In genomic region chr22:40818192-40818746, GRCh38 we compare ENCODE assay signal across 9 cellular contexts. TPM values are rescaled to one million over a fixed set of nuclear protein-coding genes. Genes with fewer than 3 reads are reported as not detected.
DNase-seq lines count a peak whose midpoint lies in the region; ATAC-seq, FAIRE-seq and TF ChIP-seq lines count a peak whose summit lies in the region.
"Had no signal": no experiment of that assay in that cellular context is flagged by ENCODE, and none has a peak within 500 bp of the region (broad histone marks: within the 10 kb centered on the region; RNA-seq: fewer than 3 reads in every experiment).

No MANE protein-coding gene starts in this region.

- H3K4me2 ChIP-seq in K562 (ENCODE audit: insufficient read depth, low read length), result peak overlapping the region; percentile 92

- TF ChIP-seq EP300 in K562 (IDR thresholded peaks at IDR 0.05; ENCODE audit: low read length), result no peak

- in situ Hi-C loops in K562 (cut with MboI), result no loop called here

- H3K36me3 ChIP-seq in CD4-positive, CD25-positive, alpha-beta regulatory T cell (ENCODE audit: control insufficient read depth, insufficient read depth, low read length), result peaks cover 2% of the 10 kb centered on the region
- peaks cover 11% of the 10 kb centered on the region; the same call in 1 of the 2 replicates for H3K36me3 ChIP-seq in HUES6 (ENCODE audit: control insufficient read depth, insufficient read depth, low read length)
- peaks cover 14% of the 10 kb centered on the region for H3K36me3 ChIP-seq in K562 (ENCODE audit: control insufficient read depth, insufficient read depth, low read length)
- H3K36me3 ChIP-seq in aorta (ENCODE audit: control insufficient read depth in 1 of 2, insufficient read depth in 2 of 2, low read length in 1 of 2), result no peaks in the 10 kb centered on the region

- H3K27me3 ChIP-seq in CD4-positive, CD25-positive, alpha-beta regulatory T cell (ENCODE audit: control insufficient read depth, insufficient read depth, low read length), result no peaks in the 10 kb centered on the region
- H3K27me3 ChIP-seq in HUES6 (ENCODE audit: control insufficient read depth, insufficient read depth, low read length) (no peaks in the 10 kb centered on the region), K562 (ENCODE audit: control insufficient read depth in 2 of 2, insufficient read depth in 2 of 2, low read length in 2 of 2) (no peaks in the 10 kb centered on the region), mononuclear cell (ENCODE audit: insufficient read depth, low read length) (no peaks in the 10 kb centered on the region), aorta (ENCODE audit: control insufficient read depth in 1 of 2, insufficient read depth in 2 of 2, low read length in 1 of 2) (no peaks in the 10 kb centered on the region)

- no peaks in the 10 kb centered on the region for H3K9me1 ChIP-seq in K562 (ENCODE audit: control insufficient read depth, insufficient read depth, low read length)

- 0% methylated on average over 2 of the region's 14 CpGs for WGBS in K562 (ENCODE audit: insufficient coverage, low coverage, missing lambda C conversion rate)
- WGBS in aorta, 2 donors, result 23 to 27% methylated on average over 12 to 14 of the region's 14 CpGs

- peaks cover 31% of the 10 kb centered on the region for H3K4me1 ChIP-seq in CD4-positive, CD25-positive, alpha-beta regulatory T cell (ENCODE audit: control insufficient read depth, insufficient read depth, low read length, poor library complexity, severe bottlenecking)
- H3K4me1 ChIP-seq in HUES6 (ENCODE audit: control insufficient read depth, insufficient read depth, low read length), result peaks cover 7% of the 10 kb centered on the region; the same call in 1 of the 2 replicates
- peaks cover 19 to 21% of the 10 kb centered on the region in 2 experiments; a peak in 4 of 5 replicates for H3K4me1 ChIP-seq in K562 (replicated peaks in 1 of 2; ENCODE audit: control insufficient read depth in 2 of 2, insufficient read depth in 2 of 2, low read length in 2 of 2)
- peaks cover 27% of the 10 kb centered on the region for H3K4me1 ChIP-seq in mononuclear cell (ENCODE audit: insufficient read depth, low read length)
- peaks cover 4 to 7% of the 10 kb centered on the region in 2 donors for H3K4me1 ChIP-seq in aorta (ENCODE audit: control insufficient read depth in 1 of 2, insufficient read depth in 2 of 2, low read length in 2 of 2)

- H3K4me3 Mint-ChIP-seq in CD4-positive, CD25-positive, alpha-beta regulatory T cell, result peak overlapping the region; percentile 95 to 99 (median 98)

- H3K27me3 Mint-ChIP-seq in CD4-positive, CD25-positive, alpha-beta regulatory T cell, result no peaks in the 10 kb centered on the region

- FAIRE-seq in K562 (lab: Jason Lieb, UNC), result no peak

- no peaks in the 10 kb centered on the region for H4K20me1 ChIP-seq in K562 (replicated peaks; ENCODE audit: control insufficient read depth, insufficient read depth, low read length)

- POLR2A ChIA-PET in K562 (lab: Yijun Ruan, JAX), result interaction anchor here (0.6 to 0.7 kb wide), 2 partner anchors 305 to 318 kb away, joined by 3 read pairs; no protein-coding TSS in a partner anchor

- CTCF ChIA-PET in K562 (lab: Yijun Ruan, JAX; ENCODE audit: low intra/inter-chr PET ratio), result no interaction called here

- H3K9ac ChIP-seq in HUES6 (ENCODE audit: low read length), result peak overlapping the region; percentile 89
- H3K9ac ChIP-seq in K562 (ENCODE audit: insufficient read depth in 1 of 2, low read depth in 2 of 2, low read length in 2 of 2), result peak overlapping the region; percentile 79 to 96

- TF ChIP-seq CTCF in K562 (IDR thresholded peaks at IDR 0.05 in 2 of 3, conservative IDR thresholded peaks at IDR 0.05 in 1 of 3; ENCODE audit: insufficient read depth in 2 of 3, low read depth in 1 of 3, low read length in 3 of 3), result no peak

- peak in 1 of 3 donors; percentile 45 for DNase-seq in CD4-positive, CD25-positive, alpha-beta regulatory T cell
- DNase-seq in K562 (ENCODE audit: extremely low read depth in 1 of 4, low spot score in 3 of 4), result no peak
- DNase-seq in aorta, result no peak
- no peak for DNase-seq in NCI-H1092 (lab: John Stamatoyannopoulos, UW)
- DNase-seq in NK-92 (lab: John Stamatoyannopoulos, UW; ENCODE audit: unreplicated experiment), result no peak

- H3K27ac Mint-ChIP-seq in CD4-positive, CD25-positive, alpha-beta regulatory T cell, result peak overlapping the region; percentile 82 to 96 (median 93)

- H3K9me3 Mint-ChIP-seq in CD4-positive, CD25-positive, alpha-beta regulatory T cell, result no peaks in the 10 kb centered on the region

- H2AFZ ChIP-seq in K562 (ENCODE audit: low read depth, low read length), result peak overlapping the region; percentile 91; the same call in 1 of the 2 replicates

- TSS peak; percentile 49 for BruUV-seq in K562 (replicated peaks; lab: Mats Ljungman, UMichigan)

- peak overlapping the region; percentile 87 for H3K4me3 ChIP-seq in CD4-positive, CD25-positive, alpha-beta regulatory T cell (ENCODE audit: low read depth, low read length)
- H3K4me3 ChIP-seq in HUES6 (ENCODE audit: low read depth, low read length) (peak overlapping the region; percentile 97), K562 (peak overlapping the region; percentile 96), mononuclear cell (ENCODE audit: low read length) (peak overlapping the region; percentile 96), aorta (ENCODE audit: low read length in 2 of 2) (peak overlapping the region in 1 of 2 donors; percentile 57)

- peaks cover 16 to 53% (median 38%) of the 10 kb centered on the region in 4 donors for H3K4me1 Mint-ChIP-seq in CD4-positive, CD25-positive, alpha-beta regulatory T cell

- no peaks in the 10 kb centered on the region for H3K9me3 ChIP-seq in CD4-positive, CD25-positive, alpha-beta regulatory T cell (ENCODE audit: control insufficient read depth in 2 of 2, low read length in 2 of 2)
- no peaks in the 10 kb centered on the region for H3K9me3 ChIP-seq in HUES6 (ENCODE audit: control insufficient read depth, insufficient read depth, low read depth, low read length)
- no peaks in the 10 kb centered on the region for H3K9me3 ChIP-seq in K562 (replicated peaks; ENCODE audit: control insufficient read depth, insufficient read depth, low read depth, low read length)
- H3K9me3 ChIP-seq in mononuclear cell (ENCODE audit: low read depth, low read length), result no peaks in the 10 kb centered on the region
- H3K9me3 ChIP-seq in aorta (ENCODE audit: control insufficient read depth, low read length), result no peaks in the 10 kb centered on the region

- ATAC-seq in CD4-positive, CD25-positive, alpha-beta regulatory T cell (ENCODE audit: low read depth in 2 of 2), result peak in 1 of 2 donors; percentile 1
- ATAC-seq in K562 (peak; percentile 3; the same call in 2 of the 3 replicates), aorta (ENCODE audit: low FRiP score) (no peak), HG02798 (IDR thresholded peaks at IDR 0.05; ENCODE audit: poor library complexity, unreplicated experiment) (no peak)

- H3K36me3 Mint-ChIP-seq in CD4-positive, CD25-positive, alpha-beta regulatory T cell, result peaks cover 7% of the 10 kb centered on the region

- H3K27ac ChIP-seq in CD4-positive, CD25-positive, alpha-beta regulatory T cell (ENCODE audit: insufficient read depth, low read length, poor library complexity, severe bottlenecking), result peak overlapping the region; percentile 76
- H3K27ac ChIP-seq in HUES6 (ENCODE audit: low read depth, low read length) (no peak overlapping the region; the same call in 1 of the 2 replicates), K562 (ENCODE audit: extremely low read depth, low read depth, low read length) (peak overlapping the region; percentile 89), aorta (ENCODE audit: low read depth in 1 of 2, low read length in 2 of 2) (no peak overlapping the region)

- no peak for TF ChIP-seq RAD21 in K562 (CRISPR knock-in tag; conservative IDR thresholded peaks at IDR 0.05 in 1 of 2, IDR thresholded peaks at IDR 0.05 in 1 of 2)

- TF ChIP-seq POLR2A in K562 (conservative IDR thresholded peaks at IDR 0.05), result no peak

- intact Hi-C loops in K562 (cut with micrococcal nuclease), result loop anchor here (5.0 kb wide), 1 partner anchor 39 kb away; the partner anchor contains the start of genes ST13 and XPNPEP3
- intact Hi-C loops in aorta (cut with DNase I), result no loop called here

- peaks cover 62% of the 10 kb centered on the region for H3K79me2 ChIP-seq in K562 (ENCODE audit: control insufficient read depth, insufficient read depth, low read length)

RNA-seq across cellular contexts. Expression of gene SLC25A17, which starts 0.9 kb away (rescaled TPM):
- total RNA-seq in CD4-positive, CD25-positive, alpha-beta regulatory T cell, result 12.0 TPM
- 10 to 100 TPM; 22.4 to 32.9 (median 23.6) TPM for polyA plus RNA-seq in CD4-positive, CD25-positive, alpha-beta regulatory T cell
- total RNA-seq in K562 (2011; cell fraction: chromatin; rRNA removed; ENCODE audit: low replicate concordance), result 33.1 and 56.2 TPM in 2 replicates
- total RNA-seq in K562 (2011; cell fraction: nucleolus; rRNA removed), result 26.7 and 32.1 TPM in 2 replicates
- total RNA-seq in K562 (2011; cell fraction: nucleoplasm; rRNA removed), result 48.7 and 57.9 TPM in 2 replicates
- total RNA-seq in K562 (2014; rRNA removed) (32.5 and 32.6 TPM in 2 replicates), K562 (2014; rRNA removed; fragmentation: Illumina TruSeq; extraction: Trizol) (56.2 and 61.0 TPM in 2 replicates), K562 (2015; rRNA removed; fragmentation: Illumina TruSeq; extraction: Trizol) (35.0 and 38.4 TPM in 2 replicates), K562 (2021) (50.2 and 54.5 TPM in 2 replicates), mononuclear cell (3.9 TPM), aorta (10 to 100 TPM; 12.6 to 14.2 TPM)
- polyA plus RNA-seq in K562 (2011; rRNA removed) (77.1 and 96.8 TPM in 2 replicates), K562 (2014; fragmentation: Illumina TruSeq; extraction: Trizol) (63.2 and 65.3 TPM in 2 replicates), K562 (2014; fragmentation: Nextera tagmentation; extraction: Ambion mirVana) (100 to 1,000 TPM; 104 to 136 TPM), K562 (2014; rRNA removed) (43.1 and 46.5 TPM in 2 replicates), aorta (10 to 100 TPM in 1 of 2 donors, 1 to 10 TPM in 1; 6.0 to 15.2 TPM)
- polyA plus RNA-seq in K562 (2011; cell fraction: cytosol; rRNA removed), result 25.4 and 41.7 TPM in 2 replicates
- 34.4 and 42.8 TPM in 2 replicates for polyA plus RNA-seq in K562 (2011; cell fraction: nucleus; rRNA removed)
- polyA plus RNA-seq in K562 (2012), result 31.8 and 34.9 TPM in 2 replicates
- 65.1 and 70.1 TPM in 2 replicates for polyA minus RNA-seq in K562 (2011; rRNA and poly(A)+ RNA removed)
- polyA minus RNA-seq in K562 (2011; cell fraction: cytosol; rRNA and poly(A)+ RNA removed), result 15.8 and 24.7 TPM in 2 replicates
- 12.5 and 19.4 TPM in 2 replicates for polyA minus RNA-seq in K562 (2011; cell fraction: nucleus; rRNA and poly(A)+ RNA removed)

RNA-seq across cellular contexts. Expression of gene ST13, which starts 38.2 kb away (rescaled TPM):
- 122 TPM for total RNA-seq in CD4-positive, CD25-positive, alpha-beta regulatory T cell
- 100 to 1,000 TPM; 149 to 194 (median 169) TPM for polyA plus RNA-seq in CD4-positive, CD25-positive, alpha-beta regulatory T cell
- 14.1 and 31.7 TPM in 2 replicates for total RNA-seq in K562 (2011; cell fraction: chromatin; rRNA removed; ENCODE audit: low replicate concordance)
- total RNA-seq in K562 (2011; cell fraction: nucleolus; rRNA removed), result 15.8 and 17.4 TPM in 2 replicates
- total RNA-seq in K562 (2011; cell fraction: nucleoplasm; rRNA removed), result 18.7 and 29.5 TPM in 2 replicates
- total RNA-seq in K562 (2014; rRNA removed) (178 and 255 TPM in 2 replicates), K562 (2014; rRNA removed; fragmentation: Illumina TruSeq; extraction: Trizol) (247 and 287 TPM in 2 replicates), K562 (2015; rRNA removed; fragmentation: Illumina TruSeq; extraction: Trizol) (306 and 311 TPM in 2 replicates), K562 (2021) (172 and 195 TPM in 2 replicates), mononuclear cell (152 TPM), aorta (100 to 1,000 TPM; 172 to 182 TPM)
- polyA plus RNA-seq in K562 (2011; rRNA removed) (149 and 163 TPM in 2 replicates), K562 (2014; fragmentation: Illumina TruSeq; extraction: Trizol) (229 and 236 TPM in 2 replicates), K562 (2014; fragmentation: Nextera tagmentation; extraction: Ambion mirVana) (10 to 100 TPM; 53.6 to 69.7 TPM), K562 (2014; rRNA removed) (133 and 154 TPM in 2 replicates), aorta (100 to 1,000 TPM; 117 to 177 TPM)
- polyA plus RNA-seq in K562 (2011; cell fraction: cytosol; rRNA removed), result 37.7 and 60.8 TPM in 2 replicates
- 21.8 and 44.2 TPM in 2 replicates for polyA plus RNA-seq in K562 (2011; cell fraction: nucleus; rRNA removed)
- 266 and 314 TPM in 2 replicates for polyA plus RNA-seq in K562 (2012)
- polyA minus RNA-seq in K562 (2011; rRNA and poly(A)+ RNA removed), result 192 and 227 TPM in 2 replicates
- polyA minus RNA-seq in K562 (2011; cell fraction: cytosol; rRNA and poly(A)+ RNA removed), result 89.3 and 102 TPM in 2 replicates
- polyA minus RNA-seq in K562 (2011; cell fraction: nucleus; rRNA and poly(A)+ RNA removed), result 9.3 and 23.3 TPM in 2 replicates

RNA-seq across cellular contexts. Expression of gene XPNPEP3, which starts 38.7 kb away (rescaled TPM):
- total RNA-seq in CD4-positive, CD25-positive, alpha-beta regulatory T cell, result 15.3 TPM
- 10 to 100 TPM in 1 of 4 donors, 1 to 10 TPM in 3; 2.4 to 11.8 (median 4.6) TPM for polyA plus RNA-seq in CD4-positive, CD25-positive, alpha-beta regulatory T cell
- total RNA-seq in K562 (2011; cell fraction: chromatin; rRNA removed; ENCODE audit: low replicate concordance), result 24.6 and 37.7 TPM in 2 replicates
- 17.6 and 30.2 TPM in 2 replicates for total RNA-seq in K562 (2011; cell fraction: nucleolus; rRNA removed)
- 24.2 and 36.4 TPM in 2 replicates for total RNA-seq in K562 (2011; cell fraction: nucleoplasm; rRNA removed)
- total RNA-seq in K562 (2014; rRNA removed) (7.3 and 9.1 TPM in 2 replicates), K562 (2014; rRNA removed; fragmentation: Illumina TruSeq; extraction: Trizol) (15.6 and 16.2 TPM in 2 replicates), K562 (2015; rRNA removed; fragmentation: Illumina TruSeq; extraction: Trizol) (12.2 and 15.4 TPM in 2 replicates), K562 (2021) (18.6 and 22.6 TPM in 2 replicates), mononuclear cell (11.0 TPM), aorta (10 to 100 TPM in 1 of 2 donors, 1 to 10 TPM in 1; 9.4 to 14.9 TPM)
- polyA plus RNA-seq in K562 (2011; rRNA removed) (22.6 and 28.0 TPM in 2 replicates), K562 (2014; fragmentation: Illumina TruSeq; extraction: Trizol) (12.9 and 13.2 TPM in 2 replicates), K562 (2014; fragmentation: Nextera tagmentation; extraction: Ambion mirVana) (10 to 100 TPM; 18.8 to 20.0 TPM), K562 (2014; rRNA removed) (10.7 and 11.9 TPM in 2 replicates), aorta (1 to 10 TPM in 1 of 2 donors, under 1 TPM in 1; 0.38 to 4.8 TPM)
- polyA plus RNA-seq in K562 (2011; cell fraction: cytosol; rRNA removed), result 10.7 and 18.7 TPM in 2 replicates
- 18.6 and 22.5 TPM in 2 replicates for polyA plus RNA-seq in K562 (2011; cell fraction: nucleus; rRNA removed)
- polyA plus RNA-seq in K562 (2012), result 9.0 and 10.5 TPM in 2 replicates
- polyA minus RNA-seq in K562 (2011; rRNA and poly(A)+ RNA removed), result 41.4 and 41.9 TPM in 2 replicates
- 18.6 and 23.8 TPM in 2 replicates for polyA minus RNA-seq in K562 (2011; cell fraction: cytosol; rRNA and poly(A)+ RNA removed)
- 14.0 and 17.4 TPM in 2 replicates for polyA minus RNA-seq in K562 (2011; cell fraction: nucleus; rRNA and poly(A)+ RNA removed)

RNA-seq across cellular contexts. Expression of gene DNAJB7, which starts 43.6 kb away (rescaled TPM):
- not detected for total RNA-seq in CD4-positive, CD25-positive, alpha-beta regulatory T cell
- under 1 TPM in 3 of 4 donors, not detected in 1; 0.20 to 0.23 (median 0.22) TPM for polyA plus RNA-seq in CD4-positive, CD25-positive, alpha-beta regulatory T cell
- not detected in 2 replicates for total RNA-seq in K562 (2011; cell fraction: chromatin; rRNA removed; ENCODE audit: low replicate concordance)
- not detected in 2 replicates for total RNA-seq in K562 (2011; cell fraction: nucleolus; rRNA removed)
- not detected in 2 replicates for total RNA-seq in K562 (2011; cell fraction: nucleoplasm; rRNA removed)
- total RNA-seq in K562 (2014; rRNA removed) (not detected in 2 replicates), K562 (2014; rRNA removed; fragmentation: Illumina TruSeq; extraction: Trizol) (not detected in 2 replicates), K562 (2015; rRNA removed; fragmentation: Illumina TruSeq; extraction: Trizol) (not detected in 2 replicates), K562 (2021) (not detected in 2 replicates), mononuclear cell (not detected), aorta (not detected)
- polyA plus RNA-seq in K562 (2011; rRNA removed) (not detected in 2 replicates), K562 (2014; fragmentation: Illumina TruSeq; extraction: Trizol) (not detected in 2 replicates), K562 (2014; fragmentation: Nextera tagmentation; extraction: Ambion mirVana) (under 1 TPM; 0.13 to 0.21 TPM), K562 (2014; rRNA removed) (not detected in 2 replicates), aorta (not detected)
- polyA plus RNA-seq in K562 (2011; cell fraction: cytosol; rRNA removed), result not detected in 2 replicates
- polyA plus RNA-seq in K562 (2011; cell fraction: nucleus; rRNA removed), result not detected in 2 replicates
- polyA plus RNA-seq in K562 (2012), result 0.07 and 0.12 TPM in 2 replicates
- polyA minus RNA-seq in K562 (2011; rRNA and poly(A)+ RNA removed), result not detected in 2 replicates
- polyA minus RNA-seq in K562 (2011; cell fraction: cytosol; rRNA and poly(A)+ RNA removed), result not detected in 2 replicates
- polyA minus RNA-seq in K562 (2011; cell fraction: nucleus; rRNA and poly(A)+ RNA removed), result not detected in 2 replicates
- total RNA-seq: lung microvascular endothelial cell had no signal

Comparison
In these comparisons a context has a peak if more than half of its experiments do, and no peak if none do; other contexts are left out.
1. H3K27ac ChIP-seq: peak in CD4-positive, CD25-positive, alpha-beta regulatory T cell (single experiment) and K562 (single experiment); none in HUES6 (single experiment) and aorta (0 of 2).